In genomic region chr2:100683231-100683630, GRCh38 we compare ENCODE assay signal across 16 cellular contexts.
A peak's percentile ranks its signal among the peaks of the same experiment; 100 is the strongest.
DNase-seq lines count a peak whose midpoint lies in the region; ATAC-seq and TF ChIP-seq lines count a peak whose summit lies in the region.
"Had no signal": no experiment of that assay in that cellular context is flagged by ENCODE, and none has a peak within 500 bp of the region (broad histone marks: within the 10 kb centered on the region; RNA-seq: fewer than 3 reads in every experiment).

No MANE protein-coding gene starts in this region.

- no peak overlapping the region for H3K27ac Mint-ChIP-seq in osteocyte (ENCODE audit: unreplicated experiment)
- no peak overlapping the region for H3K27ac Mint-ChIP-seq in effector memory CD8-positive, alpha-beta T cell
- H3K27ac Mint-ChIP-seq: CD4-positive, alpha-beta memory T cell; HFFc6 had no signal

- no peak for TF ChIP-seq EP300 in esophagus muscularis mucosa (IDR thresholded peaks at IDR 0.05)

- no peak overlapping the region for H3K4me3 ChIP-seq in SJSA1
- H3K4me3 ChIP-seq in esophagus muscularis mucosa: no peak overlapping the region
- H3K4me3 ChIP-seq: HAP-1 had no signal

- 92% methylated on average over 4 of the region's 4 CpGs for WGBS in esophagus muscularis mucosa

- no peak for TF ChIP-seq POLR2A in esophagus muscularis mucosa (IDR thresholded peaks at IDR 0.05; ENCODE audit: low read depth)

- H3K4me3 Mint-ChIP-seq in osteocyte (ENCODE audit: unreplicated experiment): no peak overlapping the region
- H3K4me3 Mint-ChIP-seq in effector memory CD8-positive, alpha-beta T cell: no peak overlapping the region
- H3K4me3 Mint-ChIP-seq: CD4-positive, alpha-beta memory T cell; HFFc6 had no signal

- TF ChIP-seq CTCF in esophagus muscularis mucosa (IDR thresholded peaks at IDR 0.05) (no peak), osteocyte (IDR thresholded peaks at IDR 0.05) (no peak)

- H3K4me1 ChIP-seq in SJSA1 (replicated peaks) (peaks cover 16% of the 10 kb centered on the region), esophagus muscularis mucosa (no peaks in the 10 kb centered on the region)
- H3K4me1 ChIP-seq: HAP-1 had no signal

- peaks cover 31% of the 10 kb centered on the region for H3K27me3 Mint-ChIP-seq in osteocyte (ENCODE audit: unreplicated experiment)
- H3K27me3 Mint-ChIP-seq in effector memory CD8-positive, alpha-beta T cell: peaks cover 8 to 9% of the 10 kb centered on the region in 2 donors

- H3K36me3 ChIP-seq in SJSA1: no peaks in the 10 kb centered on the region
- H3K36me3 ChIP-seq in esophagus muscularis mucosa: no peaks in the 10 kb centered on the region
- H3K36me3 ChIP-seq: HAP-1 had no signal

- H3K9me3 ChIP-seq in SJSA1 (replicated peaks) (no peaks in the 10 kb centered on the region), esophagus muscularis mucosa (peaks cover 0 to 14% (median 8%) of the 10 kb centered on the region in 4 donors)
- H3K9me3 ChIP-seq: HAP-1 had no signal

- ATAC-seq in GM19023 (IDR thresholded peaks at IDR 0.05; ENCODE audit: unreplicated experiment) (no peak), HG02759 (IDR thresholded peaks at IDR 0.05; ENCODE audit: unreplicated experiment) (no peak), GM21390 (IDR thresholded peaks at IDR 0.05; ENCODE audit: unreplicated experiment) (no peak)
- ATAC-seq in effector memory CD8-positive, alpha-beta T cell (replicated peaks): no peak

- H3K27ac ChIP-seq in SJSA1 (peak overlapping the region; percentile 20; the same call in 1 of the 2 replicates), esophagus muscularis mucosa (replicated peaks in 1 of 4) (no peak overlapping the region)

- H3K27me3 ChIP-seq in SJSA1 (replicated peaks): no peaks in the 10 kb centered on the region
- no peaks in the 10 kb centered on the region for H3K27me3 ChIP-seq in esophagus muscularis mucosa

- H3K9me3 Mint-ChIP-seq in osteocyte (ENCODE audit: unreplicated experiment): peaks cover 20% of the 10 kb centered on the region
- H3K9me3 Mint-ChIP-seq in effector memory CD8-positive, alpha-beta T cell: no peaks in the 10 kb centered on the region

- DNase-seq in SJSA1 (ENCODE audit: low read depth in 1 of 2, low spot score in 2 of 2) (peak; percentile 30 to 32), esophagus muscularis mucosa (ENCODE audit: extremely low spot score) (peak; percentile 47), osteocyte (ENCODE audit: extremely low spot score, unreplicated experiment) (peak; percentile 5)
- DNase-seq in effector memory CD8-positive, alpha-beta T cell: no peak
- DNase-seq: C1 segment of cervical spinal cord; Calu3; CD4-positive, alpha-beta memory T cell; COR-L47; DMS53; DMS79 treated with DMSO at 0.1 percent for 48 hours; GOT3; HFFc6 had no signal

- intact Hi-C loops in esophagus muscularis mucosa (cut with DNase I): no loop called here

- no peaks in the 10 kb centered on the region for H3K36me3 Mint-ChIP-seq in osteocyte (ENCODE audit: unreplicated experiment)
- H3K36me3 Mint-ChIP-seq in effector memory CD8-positive, alpha-beta T cell (ENCODE audit: insufficient read depth): peaks cover 2% of the 10 kb centered on the region

- no peaks in the 10 kb centered on the region for H3K4me1 Mint-ChIP-seq in osteocyte (ENCODE audit: unreplicated experiment)
- H3K4me1 Mint-ChIP-seq in effector memory CD8-positive, alpha-beta T cell (ENCODE audit: low read depth in 2 of 2): no peaks in the 10 kb centered on the region

Comparison
In these comparisons a context has a peak if more than half of its experiments do, and no peak if none do; other contexts are left out.
1. DNase-seq: peak in SJSA1 (2 of 2), esophagus muscularis mucosa (single experiment) and osteocyte (single experiment); none in effector memory CD8-positive, alpha-beta T cell (0 of 3).